Comparison of ENCODE assay signal across 10 cellular contexts in the genomic region with DNA sequence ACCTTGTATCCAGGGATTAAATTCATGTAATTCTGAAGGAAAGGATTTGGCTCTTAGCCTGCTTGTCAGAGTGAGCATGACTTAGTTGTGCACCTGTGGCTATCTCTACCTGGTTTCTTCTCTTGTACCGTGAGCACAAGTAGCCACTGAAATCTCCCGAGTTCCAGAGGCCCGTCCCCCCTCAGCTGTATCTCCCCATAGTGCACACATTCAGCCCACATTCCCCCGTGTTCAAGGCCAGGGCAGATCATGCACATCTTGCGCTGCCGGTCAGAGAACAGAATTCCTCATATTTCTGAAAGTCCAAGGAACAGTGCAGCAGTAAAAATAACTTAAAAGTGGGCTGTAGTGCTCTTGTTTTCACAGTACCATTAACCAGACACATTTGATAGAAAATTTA. TPM values are rescaled to one million over a fixed set of nuclear protein-coding genes. Genes with fewer than 3 reads are reported as not detected.
DNase-seq lines count a peak whose midpoint lies in the region; ATAC-seq and FAIRE-seq lines count a peak whose summit lies in the region.
"Had no signal": no experiment of that assay in that cellular context is flagged by ENCODE, and none has a peak within 500 bp of the region (broad histone marks: within the 10 kb centered on the region; RNA-seq: fewer than 3 reads in every experiment).

No MANE protein-coding gene starts in this region.

- H3K9me3 Mint-ChIP-seq in stimulated activated naive CD8-positive, alpha-beta T cell treated with anti-CD3 and anti-CD28 coated beads, Interleukin-15, Interleukin-2, amounts not matched to agents 100 ng/mL and 50 ng/mL, for 24 hours: no peaks in the 10 kb centered on the region
- no peaks in the 10 kb centered on the region for H3K9me3 Mint-ChIP-seq in activated T-helper 17 cell treated with anti-CD3 and anti-CD28 coated beads, Interleukin-2, amount 50 U/mL, for 72 hours
- no peaks in the 10 kb centered on the region for H3K9me3 Mint-ChIP-seq in naive B cell

- no peak for DNase-seq in stimulated activated naive CD8-positive, alpha-beta T cell treated with anti-CD3 and anti-CD28 coated beads, Interleukin-15, Interleukin-2, amounts not matched to agents 100 U/mL and 50 U/mL, for 24 hours
- DNase-seq in naive B cell: no peak
- DNase-seq in iPS-NIHi11 (ENCODE audit: low spot score): no peak
- no peak for DNase-seq in T1000 (lab: John Stamatoyannopoulos, UW)
- no peak for DNase-seq in GM19239 (ENCODE audit: insufficient read length, low spot score)

- H3K27me3 Mint-ChIP-seq in stimulated activated naive CD8-positive, alpha-beta T cell treated with anti-CD3 and anti-CD28 coated beads, Interleukin-15, Interleukin-2, amounts not matched to agents 100 ng/mL and 50 ng/mL, for 24 hours: no peaks in the 10 kb centered on the region
- no peaks in the 10 kb centered on the region for H3K27me3 Mint-ChIP-seq in activated T-helper 17 cell treated with anti-CD3 and anti-CD28 coated beads, Interleukin-2, amount 50 U/mL, for 72 hours
- H3K27me3 Mint-ChIP-seq in naive B cell: no peaks in the 10 kb centered on the region

- H3K36me3 Mint-ChIP-seq in stimulated activated naive CD8-positive, alpha-beta T cell treated with anti-CD3 and anti-CD28 coated beads, Interleukin-15, Interleukin-2, amounts not matched to agents 100 ng/mL and 50 ng/mL, for 24 hours (ENCODE audit: low read depth): no peaks in the 10 kb centered on the region
- H3K36me3 Mint-ChIP-seq in activated T-helper 17 cell treated with anti-CD3 and anti-CD28 coated beads, Interleukin-2, amount 50 U/mL, for 72 hours (ENCODE audit: low read depth): peaks cover 64% of the 10 kb centered on the region
- H3K36me3 Mint-ChIP-seq in naive B cell: peaks cover 14 to 22% of the 10 kb centered on the region in 2 donors

- H3K4me3 Mint-ChIP-seq in stimulated activated naive CD8-positive, alpha-beta T cell treated with anti-CD3 and anti-CD28 coated beads, Interleukin-15, Interleukin-2, amounts not matched to agents 100 ng/mL and 50 ng/mL, for 24 hours: peak overlapping the region; percentile 58
- H3K4me3 Mint-ChIP-seq in activated T-helper 17 cell treated with anti-CD3 and anti-CD28 coated beads, Interleukin-2, amount 50 U/mL, for 72 hours: peak overlapping the region; percentile 96
- H3K4me3 Mint-ChIP-seq in naive B cell: peak overlapping the region; percentile 97 to 100 (median 99)

- no peak for FAIRE-seq in GM19239 (lab: Jason Lieb, UNC)
- FAIRE-seq: H54, urothelium cell line had no signal

- H3K4me1 Mint-ChIP-seq in stimulated activated naive CD8-positive, alpha-beta T cell treated with anti-CD3 and anti-CD28 coated beads, Interleukin-15, Interleukin-2, amounts not matched to agents 100 ng/mL and 50 ng/mL, for 24 hours (ENCODE audit: low read depth): peaks cover 51% of the 10 kb centered on the region
- H3K4me1 Mint-ChIP-seq in activated T-helper 17 cell treated with anti-CD3 and anti-CD28 coated beads, Interleukin-2, amount 50 U/mL, for 72 hours: peaks cover 41% of the 10 kb centered on the region
- H3K4me1 Mint-ChIP-seq in naive B cell: peaks cover 66 to 76% (median 74%) of the 10 kb centered on the region in 3 donors

- ATAC-seq in stimulated activated naive CD8-positive, alpha-beta T cell treated with anti-CD3 and anti-CD28 coated beads, Interleukin-15, Interleukin-2, amounts not matched to agents 100 U/mL and 50 U/mL, for 24 hours: no peak
- ATAC-seq in activated T-helper 17 cell treated with anti-CD3 and anti-CD28 coated beads, Interleukin-2, amount 50 U/mL, for 72 hours (replicated peaks): no peak
- ATAC-seq in naive B cell (ENCODE audit: low read depth in 2 of 2): no peak
- no peak for ATAC-seq in HG03342 (IDR thresholded peaks at IDR 0.05; ENCODE audit: unreplicated experiment)

- no peak overlapping the region for H3K27ac Mint-ChIP-seq in stimulated activated naive CD8-positive, alpha-beta T cell treated with anti-CD3 and anti-CD28 coated beads, Interleukin-15, Interleukin-2, amounts not matched to agents 100 ng/mL and 50 ng/mL, for 24 hours
- H3K27ac Mint-ChIP-seq in activated T-helper 17 cell treated with anti-CD3 and anti-CD28 coated beads, Interleukin-2, amount 50 U/mL, for 72 hours: peak overlapping the region; percentile 98
- H3K27ac Mint-ChIP-seq in naive B cell: peak overlapping the region; percentile 44 to 100 (median 95)

RNA-seq across cellular contexts. Expression of a gene that starts 2.4 kb away (rescaled TPM):
- 10 to 100 TPM; 30.2 to 37.1 TPM for total RNA-seq in activated T-helper 17 cell treated with anti-CD3 and anti-CD28 coated beads, Interleukin-2, amount 50 U/mL, for 72 hours
- polyA plus RNA-seq in naive B cell (ENCODE audit: low read depth in 6 of 6): 10 to 100 TPM; 55.9 to 92.4 (median 65.2) TPM
